ENCODE assay signal across 2 cellular contexts in genomic region chr11:870127-870413, GRCh38.
A peak's percentile ranks its signal among the peaks of the same experiment; 100 is the strongest.
TF ChIP-seq lines count a peak whose summit lies in the region.

No MANE protein-coding gene starts in this region.

TF ChIP-seq in HEK293, 187 proteins besides CTCF, POLR2A, EP300 and RAD21:
- TF ChIP-seq ZIC2 (tag by site-specific recombination; IDR thresholded peaks at IDR 0.05) (peak; percentile 70), ZNF560 (tag by site-specific recombination; IDR thresholded peaks at IDR 0.05; ENCODE audit: borderline replicate concordance) (no peak)

TF ChIP-seq in K562, 482 proteins besides CTCF, POLR2A, EP300 and RAD21:
- TF ChIP-seq ZBTB7A (IDR thresholded peaks at IDR 0.05; ENCODE audit: borderline replicate concordance, control insufficient read depth, low read depth, low read length) (0 out of 2 replicates have a peak, but pooled peaks have one; percentile 9), BMI1 (IDR thresholded peaks at IDR 0.05; ENCODE audit: low read length) (no peak), ZBTB12 (CRISPR knock-in tag; IDR thresholded peaks at IDR 0.05) (no peak), GTF2E2 (tag; IDR thresholded peaks at IDR 0.05) (no peak), DACH1 (IDR thresholded peaks at IDR 0.05; ENCODE audit: partially characterized antibody) (peak; percentile 9), HMG20B (CRISPR knock-in tag; IDR thresholded peaks at IDR 0.05) (no peak), SFPQ (IDR thresholded peaks at IDR 0.05; ENCODE audit: low read depth, low read length) (no peak), RBM15 (IDR thresholded peaks at IDR 0.05; ENCODE audit: insufficient read depth, low read length) (no peak), POLR2G (IDR thresholded peaks at IDR 0.05; ENCODE audit: low read depth, low read length) (peak; percentile 40), POLR2B (IDR thresholded peaks at IDR 0.05; ENCODE audit: low read depth, partially characterized antibody) (no peak)
- TF ChIP-seq, protein P1, sequence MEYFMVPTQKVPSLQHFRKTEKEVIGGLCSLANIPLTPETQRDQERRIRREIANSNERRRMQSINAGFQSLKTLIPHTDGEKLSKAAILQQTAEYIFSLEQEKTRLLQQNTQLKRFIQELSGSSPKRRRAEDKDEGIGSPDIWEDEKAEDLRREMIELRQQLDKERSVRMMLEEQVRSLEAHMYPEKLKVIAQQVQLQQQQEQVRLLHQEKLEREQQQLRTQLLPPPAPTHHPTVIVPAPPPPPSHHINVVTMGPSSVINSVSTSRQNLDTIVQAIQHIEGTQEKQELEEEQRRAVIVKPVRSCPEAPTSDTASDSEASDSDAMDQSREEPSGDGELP (CRISPR knock-in tag; IDR thresholded peaks at IDR 0.05; ENCODE audit: borderline replicate concordance): peak; percentile 50; the same call in 1 of the 2 replicates
- TF ChIP-seq, protein P2, sequence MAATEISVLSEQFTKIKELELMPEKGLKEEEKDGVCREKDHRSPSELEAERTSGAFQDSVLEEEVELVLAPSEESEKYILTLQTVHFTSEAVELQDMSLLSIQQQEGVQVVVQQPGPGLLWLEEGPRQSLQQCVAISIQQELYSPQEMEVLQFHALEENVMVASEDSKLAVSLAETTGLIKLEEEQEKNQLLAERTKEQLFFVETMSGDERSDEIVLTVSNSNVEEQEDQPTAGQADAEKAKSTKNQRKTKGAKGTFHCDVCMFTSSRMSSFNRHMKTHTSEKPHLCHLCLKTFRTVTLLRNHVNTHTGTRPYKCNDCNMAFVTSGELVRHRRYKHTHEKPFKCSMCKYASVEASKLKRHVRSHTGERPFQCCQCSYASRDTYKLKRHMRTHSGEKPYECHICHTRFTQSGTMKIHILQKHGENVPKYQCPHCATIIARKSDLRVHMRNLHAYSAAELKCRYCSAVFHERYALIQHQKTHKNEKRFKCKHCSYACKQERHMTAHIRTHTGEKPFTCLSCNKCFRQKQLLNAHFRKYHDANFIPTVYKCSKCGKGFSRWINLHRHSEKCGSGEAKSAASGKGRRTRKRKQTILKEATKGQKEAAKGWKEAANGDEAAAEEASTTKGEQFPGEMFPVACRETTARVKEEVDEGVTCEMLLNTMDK (IDR thresholded peaks at IDR 0.05; ENCODE audit: borderline replicate concordance, insufficient read depth, low read depth, low read length, poor library complexity, severe bottlenecking): peak; percentile 44
